Comparison of ENCODE assay signal across 1 cellular context in the genomic region with DNA sequence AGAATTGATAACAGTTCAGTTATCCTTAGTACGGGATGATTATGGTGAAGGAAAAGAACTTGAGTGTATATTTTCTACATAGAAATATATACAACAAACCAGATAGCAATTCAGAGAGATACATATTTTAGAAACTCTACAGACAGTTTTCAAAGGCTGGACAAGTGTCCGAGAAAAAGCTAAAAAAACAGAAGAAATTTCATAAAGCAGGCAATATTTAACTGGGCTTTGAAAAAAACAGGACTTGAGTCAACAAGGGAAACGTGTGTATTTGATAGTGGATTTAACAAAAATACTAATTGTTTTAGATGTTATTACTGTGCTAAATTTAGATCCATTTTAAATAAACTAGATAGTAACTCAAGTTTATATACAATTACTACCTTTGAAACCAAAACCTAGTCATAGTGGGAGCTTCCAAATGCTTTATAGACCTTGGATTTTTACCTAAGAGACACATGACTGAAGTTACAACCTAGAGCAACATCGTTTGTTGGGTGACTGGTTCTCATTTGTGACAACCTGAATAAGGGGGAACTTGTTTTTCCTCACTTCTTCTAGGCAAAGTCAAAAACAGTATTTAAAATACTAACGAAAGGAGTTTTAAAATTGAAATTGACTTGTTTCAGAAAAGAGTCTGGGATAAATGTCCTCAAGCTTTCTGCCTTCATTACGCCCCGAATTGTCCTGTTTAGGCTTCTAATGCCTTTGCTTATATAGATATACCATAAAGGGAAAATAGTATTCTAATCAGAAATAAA.
TF ChIP-seq lines count a peak whose summit lies in the region.

No MANE protein-coding gene starts in this region.

TF ChIP-seq in K562, 482 proteins besides CTCF, POLR2A, EP300 and RAD21 (continued from another document and continues in another):
- TF ChIP-seq, protein P1, sequence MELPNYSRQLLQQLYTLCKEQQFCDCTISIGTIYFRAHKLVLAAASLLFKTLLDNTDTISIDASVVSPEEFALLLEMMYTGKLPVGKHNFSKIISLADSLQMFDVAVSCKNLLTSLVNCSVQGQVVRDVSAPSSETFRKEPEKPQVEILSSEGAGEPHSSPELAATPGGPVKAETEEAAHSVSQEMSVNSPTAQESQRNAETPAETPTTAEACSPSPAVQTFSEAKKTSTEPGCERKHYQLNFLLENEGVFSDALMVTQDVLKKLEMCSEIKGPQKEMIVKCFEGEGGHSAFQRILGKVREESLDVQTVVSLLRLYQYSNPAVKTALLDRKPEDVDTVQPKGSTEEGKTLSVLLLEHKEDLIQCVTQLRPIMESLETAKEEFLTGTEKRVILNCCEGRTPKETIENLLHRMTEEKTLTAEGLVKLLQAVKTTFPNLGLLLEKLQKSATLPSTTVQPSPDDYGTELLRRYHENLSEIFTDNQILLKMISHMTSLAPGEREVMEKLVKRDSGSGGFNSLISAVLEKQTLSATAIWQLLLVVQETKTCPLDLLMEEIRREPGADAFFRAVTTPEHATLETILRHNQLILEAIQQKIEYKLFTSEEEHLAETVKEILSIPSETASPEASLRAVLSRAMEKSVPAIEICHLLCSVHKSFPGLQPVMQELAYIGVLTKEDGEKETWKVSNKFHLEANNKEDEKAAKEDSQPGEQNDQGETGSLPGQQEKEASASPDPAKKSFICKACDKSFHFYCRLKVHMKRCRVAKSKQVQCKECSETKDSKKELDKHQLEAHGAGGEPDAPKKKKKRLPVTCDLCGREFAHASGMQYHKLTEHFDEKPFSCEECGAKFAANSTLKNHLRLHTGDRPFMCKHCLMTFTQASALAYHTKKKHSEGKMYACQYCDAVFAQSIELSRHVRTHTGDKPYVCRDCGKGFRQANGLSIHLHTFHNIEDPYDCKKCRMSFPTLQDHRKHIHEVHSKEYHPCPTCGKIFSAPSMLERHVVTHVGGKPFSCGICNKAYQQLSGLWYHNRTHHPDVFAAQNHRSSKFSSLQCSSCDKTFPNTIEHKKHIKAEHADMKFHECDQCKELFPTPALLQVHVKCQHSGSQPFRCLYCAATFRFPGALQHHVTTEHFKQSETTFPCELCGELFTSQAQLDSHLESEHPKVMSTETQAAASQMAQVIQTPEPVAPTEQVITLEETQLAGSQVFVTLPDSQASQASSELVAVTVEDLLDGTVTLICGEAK (IDR thresholded peaks at IDR 0.05), result no peak; the same call in 1 of the 2 replicates
- TF ChIP-seq, protein P1 (CRISPR knock-in tag; IDR thresholded peaks at IDR 0.05), result no peak
- no peak for TF ChIP-seq ZNF436 (CRISPR knock-in tag; IDR thresholded peaks at IDR 0.05)
- TF ChIP-seq E2F3 (CRISPR knock-in tag; IDR thresholded peaks at IDR 0.05), result no peak
- TF ChIP-seq TAF9B (IDR thresholded peaks at IDR 0.05; ENCODE audit: partially characterized antibody), result no peak
- no peak for TF ChIP-seq SREBF2 (CRISPR knock-in tag; IDR thresholded peaks at IDR 0.05)
- no peak for TF ChIP-seq ZNF23 (CRISPR knock-in tag; IDR thresholded peaks at IDR 0.05)
- TF ChIP-seq TCF7L2 (IDR thresholded peaks at IDR 0.05; ENCODE audit: low read depth, low read length), result no peak
- TF ChIP-seq, protein P2, sequence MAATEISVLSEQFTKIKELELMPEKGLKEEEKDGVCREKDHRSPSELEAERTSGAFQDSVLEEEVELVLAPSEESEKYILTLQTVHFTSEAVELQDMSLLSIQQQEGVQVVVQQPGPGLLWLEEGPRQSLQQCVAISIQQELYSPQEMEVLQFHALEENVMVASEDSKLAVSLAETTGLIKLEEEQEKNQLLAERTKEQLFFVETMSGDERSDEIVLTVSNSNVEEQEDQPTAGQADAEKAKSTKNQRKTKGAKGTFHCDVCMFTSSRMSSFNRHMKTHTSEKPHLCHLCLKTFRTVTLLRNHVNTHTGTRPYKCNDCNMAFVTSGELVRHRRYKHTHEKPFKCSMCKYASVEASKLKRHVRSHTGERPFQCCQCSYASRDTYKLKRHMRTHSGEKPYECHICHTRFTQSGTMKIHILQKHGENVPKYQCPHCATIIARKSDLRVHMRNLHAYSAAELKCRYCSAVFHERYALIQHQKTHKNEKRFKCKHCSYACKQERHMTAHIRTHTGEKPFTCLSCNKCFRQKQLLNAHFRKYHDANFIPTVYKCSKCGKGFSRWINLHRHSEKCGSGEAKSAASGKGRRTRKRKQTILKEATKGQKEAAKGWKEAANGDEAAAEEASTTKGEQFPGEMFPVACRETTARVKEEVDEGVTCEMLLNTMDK (IDR thresholded peaks at IDR 0.05; ENCODE audit: borderline replicate concordance, insufficient read depth, low read depth, low read length, poor library complexity, severe bottlenecking), result no peak
- TF ChIP-seq NCOA6 (IDR thresholded peaks at IDR 0.05), result no peak
- 0 out of 2 replicates have a peak, but pooled peaks have one; percentile 35 for TF ChIP-seq ZNF431 (CRISPR knock-in tag; IDR thresholded peaks at IDR 0.05)
- TF ChIP-seq NFXL1 (CRISPR knock-in tag; IDR thresholded peaks at IDR 0.05), result no peak
- 0 out of 2 replicates have a peak, but pooled peaks have one; percentile 58 for TF ChIP-seq ZNF212 (CRISPR knock-in tag; IDR thresholded peaks at IDR 0.05)
- no peak for TF ChIP-seq NCOA2 (IDR thresholded peaks at IDR 0.05; ENCODE audit: partially characterized antibody in 2 of 2)
- TF ChIP-seq ZFX (CRISPR knock-in tag; IDR thresholded peaks at IDR 0.05), result peak; percentile 7; the same call in 1 of the 2 replicates
- no peak for TF ChIP-seq ZNF140 (CRISPR knock-in tag; IDR thresholded peaks at IDR 0.05)
- TF ChIP-seq SP2 (IDR thresholded peaks at IDR 0.05; ENCODE audit: extremely low read depth, low read depth, low read length, poor library complexity, severe bottlenecking), result no peak
- no peak for TF ChIP-seq ZNF354B (CRISPR knock-in tag; IDR thresholded peaks at IDR 0.05)
- TF ChIP-seq ZNF780A (CRISPR knock-in tag; IDR thresholded peaks at IDR 0.05), result no peak
- TF ChIP-seq, protein P3, sequence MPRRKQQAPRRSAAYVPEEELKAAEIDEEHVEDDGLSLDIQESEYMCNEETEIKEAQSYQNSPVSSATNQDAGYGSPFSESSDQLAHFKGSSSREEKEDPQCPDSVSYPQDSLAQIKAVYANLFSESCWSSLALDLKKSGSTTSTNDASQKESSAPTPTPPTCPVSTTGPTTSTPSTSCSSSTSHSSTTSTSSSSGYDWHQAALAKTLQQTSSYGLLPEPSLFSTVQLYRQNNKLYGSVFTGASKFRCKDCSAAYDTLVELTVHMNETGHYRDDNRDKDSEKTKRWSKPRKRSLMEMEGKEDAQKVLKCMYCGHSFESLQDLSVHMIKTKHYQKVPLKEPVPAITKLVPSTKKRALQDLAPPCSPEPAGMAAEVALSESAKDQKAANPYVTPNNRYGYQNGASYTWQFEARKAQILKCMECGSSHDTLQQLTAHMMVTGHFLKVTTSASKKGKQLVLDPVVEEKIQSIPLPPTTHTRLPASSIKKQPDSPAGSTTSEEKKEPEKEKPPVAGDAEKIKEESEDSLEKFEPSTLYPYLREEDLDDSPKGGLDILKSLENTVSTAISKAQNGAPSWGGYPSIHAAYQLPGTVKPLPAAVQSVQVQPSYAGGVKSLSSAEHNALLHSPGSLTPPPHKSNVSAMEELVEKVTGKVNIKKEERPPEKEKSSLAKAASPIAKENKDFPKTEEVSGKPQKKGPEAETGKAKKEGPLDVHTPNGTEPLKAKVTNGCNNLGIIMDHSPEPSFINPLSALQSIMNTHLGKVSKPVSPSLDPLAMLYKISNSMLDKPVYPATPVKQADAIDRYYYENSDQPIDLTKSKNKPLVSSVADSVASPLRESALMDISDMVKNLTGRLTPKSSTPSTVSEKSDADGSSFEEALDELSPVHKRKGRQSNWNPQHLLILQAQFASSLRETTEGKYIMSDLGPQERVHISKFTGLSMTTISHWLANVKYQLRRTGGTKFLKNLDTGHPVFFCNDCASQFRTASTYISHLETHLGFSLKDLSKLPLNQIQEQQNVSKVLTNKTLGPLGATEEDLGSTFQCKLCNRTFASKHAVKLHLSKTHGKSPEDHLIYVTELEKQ (CRISPR knock-in tag; IDR thresholded peaks at IDR 0.05), result no peak
- TF ChIP-seq EWSR1 (IDR thresholded peaks at IDR 0.05; ENCODE audit: borderline replicate concordance, low read depth, partially characterized antibody), result no peak
- TF ChIP-seq ZNF197 (CRISPR knock-in tag; IDR thresholded peaks at IDR 0.05; ENCODE audit: low read depth), result no peak
- TF ChIP-seq, protein P4, sequence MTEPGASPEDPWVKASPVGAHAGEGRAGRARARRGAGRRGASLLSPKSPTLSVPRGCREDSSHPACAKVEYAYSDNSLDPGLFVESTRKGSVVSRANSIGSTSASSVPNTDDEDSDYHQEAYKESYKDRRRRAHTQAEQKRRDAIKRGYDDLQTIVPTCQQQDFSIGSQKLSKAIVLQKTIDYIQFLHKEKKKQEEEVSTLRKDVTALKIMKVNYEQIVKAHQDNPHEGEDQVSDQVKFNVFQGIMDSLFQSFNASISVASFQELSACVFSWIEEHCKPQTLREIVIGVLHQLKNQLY (CRISPR knock-in tag; conservative IDR thresholded peaks at IDR 0.05), result 0 out of 4 replicates have a peak, but pooled peaks of 1 of the 2 experiments have one; percentile 69
- TF ChIP-seq ZKSCAN8 (CRISPR knock-in tag; IDR thresholded peaks at IDR 0.05), result no peak
- no peak for TF ChIP-seq GABPA (tag; conservative IDR thresholded peaks at IDR 0.05; ENCODE audit: low read depth)
- no peak for TF ChIP-seq ZNF717 (CRISPR knock-in tag; IDR thresholded peaks at IDR 0.05)
- no peak for TF ChIP-seq RAD51 (IDR thresholded peaks at IDR 0.05; ENCODE audit: borderline replicate concordance, low read depth)
- TF ChIP-seq ZNF3 (CRISPR knock-in tag; IDR thresholded peaks at IDR 0.05), result no peak; the same call in 1 of the 2 replicates
- TF ChIP-seq ZNF12 (CRISPR knock-in tag; IDR thresholded peaks at IDR 0.05), result no peak
- TF ChIP-seq POLR2AphosphoS2 (IDR thresholded peaks at IDR 0.05; ENCODE audit: low read length), result no peak
- TF ChIP-seq NFYB (IDR thresholded peaks at IDR 0.05; ENCODE audit: extremely low read depth, insufficient read length), result no peak
- no peak for TF ChIP-seq CHD2 (IDR thresholded peaks at IDR 0.05; ENCODE audit: low read depth, low read length)
- no peak for TF ChIP-seq ETS2 (tag; IDR thresholded peaks at IDR 0.05; ENCODE audit: borderline replicate concordance, poor library complexity, severe bottlenecking)
- 0 out of 2 replicates have a peak, but pooled peaks have one; percentile 27 for TF ChIP-seq ILF3 (IDR thresholded peaks at IDR 0.05; ENCODE audit: borderline replicate concordance)
- 0 out of 2 replicates have a peak, but pooled peaks have one; percentile 36 for TF ChIP-seq POLR2G (IDR thresholded peaks at IDR 0.05; ENCODE audit: low read depth, low read length)
- TF ChIP-seq ZNF699 (CRISPR knock-in tag; IDR thresholded peaks at IDR 0.05; ENCODE audit: insufficient replicate concordance), result no peak
- TF ChIP-seq SRF (CRISPR knock-in tag; IDR thresholded peaks at IDR 0.05), result no peak; a peak in 1 of 4 replicates
- no peak for TF ChIP-seq ILK (tag; IDR thresholded peaks at IDR 0.05; ENCODE audit: borderline replicate concordance, low read depth)
- no peak for TF ChIP-seq ZZZ3 (IDR thresholded peaks at IDR 0.05)
- TF ChIP-seq, protein P5, sequence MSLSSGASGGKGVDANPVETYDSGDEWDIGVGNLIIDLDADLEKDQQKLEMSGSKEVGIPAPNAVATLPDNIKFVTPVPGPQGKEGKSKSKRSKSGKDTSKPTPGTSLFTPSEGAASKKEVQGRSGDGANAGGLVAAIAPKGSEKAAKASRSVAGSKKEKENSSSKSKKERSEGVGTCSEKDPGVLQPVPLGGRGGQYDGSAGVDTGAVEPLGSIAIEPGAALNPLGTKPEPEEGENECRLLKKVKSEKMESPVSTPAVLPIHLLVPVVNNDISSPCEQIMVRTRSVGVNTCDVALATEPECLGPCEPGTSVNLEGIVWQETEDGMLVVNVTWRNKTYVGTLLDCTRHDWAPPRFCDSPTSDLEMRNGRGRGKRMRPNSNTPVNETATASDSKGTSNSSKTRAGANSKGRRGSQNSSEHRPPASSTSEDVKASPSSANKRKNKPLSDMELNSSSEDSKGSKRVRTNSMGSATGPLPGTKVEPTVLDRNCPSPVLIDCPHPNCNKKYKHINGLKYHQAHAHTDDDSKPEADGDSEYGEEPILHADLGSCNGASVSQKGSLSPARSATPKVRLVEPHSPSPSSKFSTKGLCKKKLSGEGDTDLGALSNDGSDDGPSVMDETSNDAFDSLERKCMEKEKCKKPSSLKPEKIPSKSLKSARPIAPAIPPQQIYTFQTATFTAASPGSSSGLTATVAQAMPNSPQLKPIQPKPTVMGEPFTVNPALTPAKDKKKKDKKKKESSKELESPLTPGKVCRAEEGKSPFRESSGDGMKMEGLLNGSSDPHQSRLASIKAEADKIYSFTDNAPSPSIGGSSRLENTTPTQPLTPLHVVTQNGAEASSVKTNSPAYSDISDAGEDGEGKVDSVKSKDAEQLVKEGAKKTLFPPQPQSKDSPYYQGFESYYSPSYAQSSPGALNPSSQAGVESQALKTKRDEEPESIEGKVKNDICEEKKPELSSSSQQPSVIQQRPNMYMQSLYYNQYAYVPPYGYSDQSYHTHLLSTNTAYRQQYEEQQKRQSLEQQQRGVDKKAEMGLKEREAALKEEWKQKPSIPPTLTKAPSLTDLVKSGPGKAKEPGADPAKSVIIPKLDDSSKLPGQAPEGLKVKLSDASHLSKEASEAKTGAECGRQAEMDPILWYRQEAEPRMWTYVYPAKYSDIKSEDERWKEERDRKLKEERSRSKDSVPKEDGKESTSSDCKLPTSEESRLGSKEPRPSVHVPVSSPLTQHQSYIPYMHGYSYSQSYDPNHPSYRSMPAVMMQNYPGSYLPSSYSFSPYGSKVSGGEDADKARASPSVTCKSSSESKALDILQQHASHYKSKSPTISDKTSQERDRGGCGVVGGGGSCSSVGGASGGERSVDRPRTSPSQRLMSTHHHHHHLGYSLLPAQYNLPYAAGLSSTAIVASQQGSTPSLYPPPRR (CRISPR knock-in tag; IDR thresholded peaks at IDR 0.05; ENCODE audit: borderline replicate concordance), result no peak
- no peak for TF ChIP-seq CBFA2T2 (conservative IDR thresholded peaks at IDR 0.05)
- TF ChIP-seq HIVEP1 (CRISPR knock-in tag; IDR thresholded peaks at IDR 0.05), result no peak
- 0 out of 2 replicates have a peak, but pooled peaks have one; percentile 3 for TF ChIP-seq SP1 (CRISPR knock-in tag; IDR thresholded peaks at IDR 0.05)
